8 cellular contexts compared by ENCODE assay signal in the genomic region with DNA sequence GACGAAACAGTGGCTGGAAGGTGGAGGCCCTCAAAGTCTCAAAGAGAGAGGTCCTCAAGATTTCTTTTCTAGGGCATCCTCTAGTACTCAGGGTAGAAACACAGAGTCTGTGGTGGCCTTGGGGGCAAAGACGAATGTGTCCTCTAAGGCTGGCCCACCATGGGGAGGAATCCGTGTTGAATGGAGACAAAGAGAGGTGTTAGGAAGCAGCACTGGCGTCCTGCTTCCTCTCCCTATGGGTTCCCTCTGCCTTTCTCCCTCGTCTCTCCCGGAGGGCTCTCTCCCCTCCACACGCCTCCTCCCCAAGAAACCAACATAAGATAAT.
DNase-seq lines count a peak whose midpoint lies in the region; ATAC-seq and TF ChIP-seq lines count a peak whose summit lies in the region.

No MANE protein-coding gene starts in this region.

- H3K9me3 ChIP-seq in AG04450 (ENCODE audit: control insufficient read depth, insufficient read depth, low read length) (no peaks in the 10 kb centered on the region; the same call in 1 of the 2 replicates), smooth muscle cell (replicated peaks; ENCODE audit: low read depth) (no peaks in the 10 kb centered on the region)

- DNase-seq in AG04450 (ENCODE audit: low read depth, low spot score): no peak
- DNase-seq in T-cell: peak in 2 of 34 experiments; percentile 1 to 11
- no peak for DNase-seq in Right ventricle myocardium superior
- DNase-seq in smooth muscle cell (lab: John Stamatoyannopoulos, UW; ENCODE audit: unreplicated experiment): no peak
- DNase-seq in NCI-H82 treated with DMSO at 0.1 percent for 48 hours (lab: John Stamatoyannopoulos, UW; ENCODE audit: unreplicated experiment): no peak
- no peak for DNase-seq in GM20000 (ENCODE audit: low spot score)

- H3F3A ChIP-seq in smooth muscle cell (ENCODE audit: low read depth): peaks cover 13% of the 10 kb centered on the region

- peak overlapping the region; percentile 78 to 97 for H3K27ac Mint-ChIP-seq in T-cell

- no peaks in the 10 kb centered on the region for H4K20me1 ChIP-seq in smooth muscle cell (ENCODE audit: low read depth)

- H3K9me3 Mint-ChIP-seq in T-cell: no peaks in the 10 kb centered on the region

- H3K27me3 Mint-ChIP-seq in T-cell: no peaks in the 10 kb centered on the region

- POLR2A ChIA-PET in AG04450 (lab: Yijun Ruan, JAX): interaction anchor here (1.2 kb wide), 1 partner anchor 96 kb away, joined by 3 read pairs; no protein-coding TSS in a partner anchor
- POLR2A ChIA-PET in T-cell (lab: Charles Lee): interaction anchor here in 1 of 2 donors (0.6 kb wide), 1 partner anchor 19 kb away, joined by 4 read pairs; no protein-coding TSS in a partner anchor

- peaks cover 3% of the 10 kb centered on the region for H3K4me1 ChIP-seq in smooth muscle cell (ENCODE audit: low read depth)

- 91% methylated on average over 7 of the region's 7 CpGs for WGBS in smooth muscle cell (ENCODE audit: low lambda C conversion rate)

- peak; percentile 6 for ATAC-seq in GM21367 (IDR thresholded peaks at IDR 0.05; ENCODE audit: unreplicated experiment)
- peak; percentile 4 to 14 (median 8) for ATAC-seq in T-cell (replicated peaks in 1 of 4)
- ATAC-seq in Right ventricle myocardium superior (ENCODE audit: poor library complexity): peak; percentile 25
- no peak for ATAC-seq in HG02870 (IDR thresholded peaks at IDR 0.05; ENCODE audit: unreplicated experiment)

- no peak for TF ChIP-seq CTCF in AG04450 (IDR thresholded peaks at IDR 0.05; ENCODE audit: low read depth, low read length)
- TF ChIP-seq CTCF in smooth muscle cell (IDR thresholded peaks at IDR 0.05; ENCODE audit: borderline replicate concordance, insufficient read depth, poor library complexity, severe bottlenecking): no peak
- TF ChIP-seq CTCF in GM20000 (IDR thresholded peaks at IDR 0.05; ENCODE audit: extremely low read depth, missing control alignments): no peak

- no peaks in the 10 kb centered on the region for H3K36me3 ChIP-seq in smooth muscle cell (ENCODE audit: low read depth)

- CTCF ChIA-PET in AG04450 (lab: Charles Lee): interaction anchor here (0.5 to 4.0 kb wide), 4 partner anchors 73 to 381 kb away, joined by 3 to 37 read pairs (median 5); no protein-coding TSS in a partner anchor
- CTCF ChIA-PET in T-cell (lab: Charles Lee): interaction anchor here in 1 of 2 donors (1.6 kb wide), 1 partner anchor 381 kb away, joined by 12 read pairs; no protein-coding TSS in a partner anchor

- H3K4me3 Mint-ChIP-seq in T-cell: peak overlapping the region; percentile 72 to 85 (median 84)

- H3K4me1 Mint-ChIP-seq in T-cell: peaks cover 39 to 51% (median 41%) of the 10 kb centered on the region in 3 donors

- no peak overlapping the region for H3K4me3 ChIP-seq in AG04450 (ENCODE audit: low read depth, low read length)
- H3K4me3 ChIP-seq in smooth muscle cell: peak overlapping the region; percentile 42

- peak overlapping the region; percentile 76 for H3K4me2 ChIP-seq in smooth muscle cell

- H3K27me3 ChIP-seq in AG04450 (ENCODE audit: control insufficient read depth, insufficient read depth, low read length) (no peaks in the 10 kb centered on the region), smooth muscle cell (ENCODE audit: low read depth) (no peaks in the 10 kb centered on the region)

- H3K27ac ChIP-seq in AG04450 (ENCODE audit: low read depth, low read length): peak overlapping the region; percentile 82
- H3K27ac ChIP-seq in smooth muscle cell (ENCODE audit: low read depth): peak overlapping the region; percentile 59

- H3K9ac ChIP-seq in smooth muscle cell (ENCODE audit: low read depth): no peak overlapping the region

- H3K79me2 ChIP-seq in smooth muscle cell (ENCODE audit: low read depth): no peaks in the 10 kb centered on the region

- peak overlapping the region; percentile 79 for H2AFZ ChIP-seq in smooth muscle cell (ENCODE audit: low read depth)

- intact Hi-C loops in Right ventricle myocardium superior (cut with DNase I): loop anchor here (5.0 to 10.0 kb wide), 4 partner anchors 65 to 380 kb away; partner anchors contain the start of gene ADAMTS6

- no peaks in the 10 kb centered on the region for H3K36me3 Mint-ChIP-seq in T-cell
